17 cellular contexts compared by ENCODE assay signal in the genomic region with DNA sequence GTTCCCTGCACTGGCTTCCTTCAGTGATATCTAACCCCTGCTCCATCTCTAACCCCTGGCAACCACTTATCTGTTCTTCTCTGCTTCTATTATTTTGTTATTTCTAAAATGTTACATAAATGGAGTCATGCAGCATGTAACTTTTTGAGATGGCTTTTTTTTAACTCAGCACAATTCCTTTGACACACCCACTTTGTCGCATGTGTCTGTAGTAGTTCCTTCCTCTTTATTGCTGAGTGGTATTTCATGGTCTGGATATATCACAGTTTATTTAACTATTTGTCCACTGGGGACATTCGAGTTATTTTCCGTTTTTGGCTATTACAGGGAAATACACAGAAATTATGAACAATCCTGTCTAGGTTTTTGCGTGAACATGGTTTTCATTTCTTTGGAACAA.
"Had no signal": no experiment of that assay in that cellular context is flagged by ENCODE, and none has a peak within 500 bp of the region (broad histone marks: within the 10 kb centered on the region; RNA-seq: fewer than 3 reads in every experiment).

No MANE protein-coding gene starts in this region.

- H3K27ac Mint-ChIP-seq: activated CD8-positive, alpha-beta memory T cell treated with anti-CD3 and anti-CD28 coated beads, Interleukin-2, amount 10 ng/mL, durations not matched to agents 7 days and 5 days; activated naive CD4-positive, alpha-beta T cell treated with anti-CD3 and anti-CD28 coated beads, Interleukin-2, amount 50 U/mL, for 72 hours; activated T-cell treated with anti-CD3 and anti-CD28 coated beads, Interleukin-2, amount 50 U/mL, for 24 hours; nephron; stimulated activated effector memory CD8-positive, alpha-beta T cell treated with anti-CD3 and anti-CD28 coated beads, Interleukin-12 subunit alpha, Interleukin-12 subunit beta, amount 100 ng/mL, for 72 hours had no signal

- H3K4me3 Mint-ChIP-seq: activated CD8-positive, alpha-beta memory T cell treated with anti-CD3 and anti-CD28 coated beads, Interleukin-2, amount 10 ng/mL, durations not matched to agents 7 days and 5 days; activated T-cell treated with anti-CD3 and anti-CD28 coated beads, Interleukin-2, amount 50 U/mL, for 24 hours; nephron; stimulated activated effector memory CD8-positive, alpha-beta T cell treated with anti-CD3 and anti-CD28 coated beads, Interleukin-12 subunit alpha, Interleukin-12 subunit beta, amount 100 ng/mL, for 72 hours had no signal

- H3K36me3 Mint-ChIP-seq: activated CD8-positive, alpha-beta memory T cell treated with anti-CD3 and anti-CD28 coated beads, Interleukin-2, amount 10 ng/mL, durations not matched to agents 7 days and 5 days; activated naive CD4-positive, alpha-beta T cell treated with anti-CD3 and anti-CD28 coated beads, Interleukin-2, amount 50 U/mL, for 72 hours; stimulated activated effector memory CD8-positive, alpha-beta T cell treated with anti-CD3 and anti-CD28 coated beads, Interleukin-12 subunit alpha, Interleukin-12 subunit beta, amount 100 ng/mL, for 72 hours had no signal

- H3K4me1 Mint-ChIP-seq: nephron; stimulated activated effector memory CD8-positive, alpha-beta T cell treated with anti-CD3 and anti-CD28 coated beads, Interleukin-12 subunit alpha, Interleukin-12 subunit beta, amount 100 ng/mL, for 72 hours had no signal

- H3K9me3 Mint-ChIP-seq: activated naive CD4-positive, alpha-beta T cell treated with anti-CD3 and anti-CD28 coated beads, Interleukin-2, amount 50 U/mL, for 72 hours; activated T-cell treated with anti-CD3 and anti-CD28 coated beads, Interleukin-2, amount 50 U/mL, for 24 hours; stimulated activated effector memory CD8-positive, alpha-beta T cell treated with anti-CD3 and anti-CD28 coated beads, Interleukin-12 subunit alpha, Interleukin-12 subunit beta, amount 100 ng/mL, for 72 hours had no signal

- ATAC-seq: activated CD8-positive, alpha-beta memory T cell treated with anti-CD3 and anti-CD28 coated beads, Interleukin-2, amount 10 ng/mL, durations not matched to agents 7 days and 5 days; activated naive CD4-positive, alpha-beta T cell treated with anti-CD3 and anti-CD28 coated beads, Interleukin-2, amount 50 U/mL, for 72 hours; body of pancreas; esophagus mucosa; stimulated activated effector memory CD8-positive, alpha-beta T cell treated with anti-CD3 and anti-CD28 coated beads, Interleukin-12 subunit alpha, Interleukin-12 subunit beta, amount 100 ng/mL, for 72 hours had no signal

- DNase-seq: activated CD4-positive, alpha-beta T cell treated with anti-CD3 and anti-CD28 coated beads for 1 hour; activated CD4-positive, alpha-beta T cell treated with anti-CD3 and anti-CD28 coated beads, Interleukin-2, amount 50 U/mL, for 48 hours; activated CD8-positive, alpha-beta memory T cell treated with anti-CD3 and anti-CD28 coated beads, Interleukin-2, amount 10 ng/mL, durations not matched to agents 7 days and 5 days; activated effector memory CD4-positive, alpha-beta T cell treated with Interleukin-2 at 50 U/mL for 16 hours; activated T-cell treated with anti-CD3 and anti-CD28 coated beads, Interleukin-2, amount 50 U/mL, for 24 hours; amniotic stem cell; body of pancreas; cerebellar nuclear complex; dorsolateral prefrontal cortex; hypothalamus; right lobe of liver; substantia nigra; trophoblast cell had no signal
